20 cellular contexts compared by ENCODE assay signal in the genomic region with DNA sequence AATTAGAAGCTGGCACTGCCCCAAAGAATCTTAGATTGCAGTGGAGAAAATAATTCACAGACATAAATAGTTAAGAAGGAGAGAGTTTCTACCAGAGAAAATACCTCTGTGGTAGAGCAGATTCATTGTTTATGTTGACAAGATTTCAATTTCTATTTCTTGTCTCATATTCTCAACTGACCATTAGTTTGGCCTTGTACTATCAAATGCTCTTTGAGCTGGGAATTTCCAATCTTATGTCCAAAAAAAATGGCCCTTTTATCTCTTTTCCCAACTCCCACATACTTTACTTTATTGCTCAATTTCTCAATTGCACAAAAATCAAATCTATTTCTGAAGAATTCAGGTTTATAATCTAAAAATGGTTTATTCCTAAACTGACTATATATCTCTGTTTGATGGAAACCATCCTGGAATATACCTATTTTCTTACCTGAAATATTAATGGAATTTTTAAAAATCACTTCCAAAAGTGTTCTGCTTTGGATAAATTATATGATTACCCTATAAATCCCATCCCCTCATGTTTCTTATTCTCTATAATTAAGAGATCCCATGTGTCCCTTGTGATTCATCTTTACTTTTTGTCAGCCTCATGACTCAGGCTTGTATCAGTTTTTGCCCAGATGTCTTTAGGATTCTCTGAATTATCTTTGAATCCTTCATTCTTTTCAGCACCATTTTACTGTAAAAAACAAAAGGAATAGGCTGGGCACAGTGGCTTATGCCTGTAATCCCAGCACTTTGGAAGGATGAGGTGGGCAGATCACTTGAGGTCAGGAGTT.
DNase-seq lines count a peak whose midpoint lies in the region; ATAC-seq lines count a peak whose summit lies in the region.
"Had no signal": no experiment of that assay in that cellular context is flagged by ENCODE, and none has a peak within 500 bp of the region (broad histone marks: within the 10 kb centered on the region; RNA-seq: fewer than 3 reads in every experiment).

No MANE protein-coding gene starts in this region.

- no peaks in the 10 kb centered on the region for H3K9me3 ChIP-seq in skeletal muscle satellite cell (replicated peaks; ENCODE audit: low read length)
- H3K9me3 ChIP-seq: ascending aorta, thyroid gland had no signal

- H3K9me3 Mint-ChIP-seq in T-helper 2 cell treated with Interferon-gamma antibody and Interleukin-4, amounts not matched to agents 5 μg/mL and 100 μg/mL, for 36 hours: no peaks in the 10 kb centered on the region
- H3K9me3 Mint-ChIP-seq: CD4-positive, alpha-beta T cell had no signal

- H3K4me1 ChIP-seq in skeletal muscle satellite cell (ENCODE audit: control insufficient read depth, insufficient read depth, low read length): peaks cover 25% of the 10 kb centered on the region
- H3K4me1 ChIP-seq: ascending aorta, thyroid gland had no signal

- H3K4me2 ChIP-seq in skeletal muscle satellite cell (ENCODE audit: low read length): peak overlapping the region; percentile 31

- no peak overlapping the region for H3K4me3 ChIP-seq in skeletal muscle satellite cell (ENCODE audit: low read length)
- H3K4me3 ChIP-seq: ascending aorta, thyroid gland had no signal

- H3K27me3 Mint-ChIP-seq in T-helper 2 cell treated with Interferon-gamma antibody and Interleukin-4, amounts not matched to agents 5 μg/mL and 100 μg/mL, for 36 hours (ENCODE audit: low read depth): no peaks in the 10 kb centered on the region
- H3K27me3 Mint-ChIP-seq: CD4-positive, alpha-beta T cell had no signal

- H3K27ac Mint-ChIP-seq in T-helper 2 cell treated with Interferon-gamma antibody and Interleukin-4, amounts not matched to agents 5 μg/mL and 100 μg/mL, for 36 hours: no peak overlapping the region
- H3K27ac Mint-ChIP-seq: CD4-positive, alpha-beta T cell had no signal

- no peaks in the 10 kb centered on the region for H3K27me3 ChIP-seq in skeletal muscle satellite cell (ENCODE audit: control insufficient read depth, insufficient read depth, low read length)
- H3K27me3 ChIP-seq: ascending aorta, thyroid gland had no signal

- no peak overlapping the region for H3K4me3 Mint-ChIP-seq in T-helper 2 cell treated with Interferon-gamma antibody and Interleukin-4, amounts not matched to agents 5 μg/mL and 100 μg/mL, for 36 hours
- H3K4me3 Mint-ChIP-seq: CD4-positive, alpha-beta T cell had no signal

- no peak overlapping the region for H3K9ac ChIP-seq in skeletal muscle satellite cell (ENCODE audit: low read depth, low read length)

- no peaks in the 10 kb centered on the region for H3K36me3 ChIP-seq in skeletal muscle satellite cell (ENCODE audit: insufficient read depth, low read length)
- H3K36me3 ChIP-seq: ascending aorta, thyroid gland had no signal

- DNase-seq in ELR (ENCODE audit: low read depth) (peak; percentile 84), RPMI7951 (ENCODE audit: low read depth) (peak; percentile 87), fibroblast of gingiva (ENCODE audit: low read depth) (peak; percentile 79), HK-2 (ENCODE audit: unreplicated experiment) (no peak), NCI-H2171 treated with DMSO at 0.1 percent for 48 hours (lab: John Stamatoyannopoulos, UW) (no peak)
- DNase-seq in T-helper 2 cell treated with Interferon-gamma antibody and Interleukin-4, amounts not matched to agents 5 μg/mL and 100 μg/mL, for 36 hours (ENCODE audit: low spot score): no peak
- DNase-seq: CD4-positive, alpha-beta T cell; dermis blood vessel endothelial cell; DMS79 treated with DMSO at 0.1 percent for 48 hours; KBM-7; left cardiac atrium; NCI-H1417; NCI-H2227 treated with DMSO at 0.1 percent for 48 hours; occipital lobe; T-helper 1 cell; thyroid gland had no signal

- H3K4me1 Mint-ChIP-seq in T-helper 2 cell treated with Interferon-gamma antibody and Interleukin-4, amounts not matched to agents 5 μg/mL and 100 μg/mL, for 36 hours (ENCODE audit: low read depth): no peaks in the 10 kb centered on the region

- ATAC-seq in HG03469 (IDR thresholded peaks at IDR 0.05; ENCODE audit: unreplicated experiment): no peak
- ATAC-seq: Right ventricle myocardium inferior had no signal

- H3K36me3 Mint-ChIP-seq in T-helper 2 cell treated with Interferon-gamma antibody and Interleukin-4, amounts not matched to agents 5 μg/mL and 100 μg/mL, for 36 hours (ENCODE audit: low read depth): no peaks in the 10 kb centered on the region

Comparison
In these comparisons a context has a peak if more than half of its experiments do, and no peak if none do; other contexts are left out.
1. DNase-seq: peak in ELR (single experiment), RPMI7951 (single experiment) and fibroblast of gingiva (single experiment); none in T-helper 2 cell treated with Interferon-gamma antibody and Interleukin-4, amounts not matched to agents 5 μg/mL and 100 μg/mL, for 36 hours (single experiment), HK-2 (single experiment) and NCI-H2171 treated with DMSO at 0.1 percent for 48 hours (single experiment).